ENCODE assay signal across 14 cellular contexts in the genomic region with DNA sequence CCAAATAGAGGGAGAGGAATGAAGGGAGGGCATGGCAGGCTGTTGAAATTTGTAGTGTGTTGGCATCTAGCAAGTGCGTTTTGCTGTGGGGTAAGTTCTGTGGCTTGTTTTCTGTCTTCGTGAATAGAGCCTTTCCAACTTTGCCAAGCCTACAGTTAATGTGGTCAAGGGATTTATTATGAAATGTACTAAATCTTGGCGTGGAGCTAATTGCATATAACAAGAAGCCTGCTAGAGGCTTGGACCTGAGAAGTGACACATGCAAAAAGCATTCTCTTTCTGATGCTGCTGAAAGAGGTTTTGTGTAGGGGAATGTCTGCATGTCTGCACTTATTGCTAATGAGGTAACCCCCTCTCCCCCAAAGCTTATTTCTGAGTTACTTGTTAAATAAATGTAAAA.
A peak's percentile ranks its signal among the peaks of the same experiment; 100 is the strongest.
DNase-seq lines count a peak whose midpoint lies in the region; TF ChIP-seq lines count a peak whose summit lies in the region.
"Had no signal": no experiment of that assay in that cellular context is flagged by ENCODE, and none has a peak within 500 bp of the region (broad histone marks: within the 10 kb centered on the region; RNA-seq: fewer than 3 reads in every experiment).

No MANE protein-coding gene starts in this region.

- no peaks in the 10 kb centered on the region for H3F3A ChIP-seq in MM.1S (ENCODE audit: insufficient read depth, low read length)

- no peaks in the 10 kb centered on the region for H4K20me1 ChIP-seq in MM.1S (ENCODE audit: insufficient read depth, low read length)

- no peaks in the 10 kb centered on the region for H3K79me2 ChIP-seq in MM.1S (ENCODE audit: low read length)

- H3K4me3 ChIP-seq in astrocyte of the cerebellum (ENCODE audit: low read depth, low read length) = no peak overlapping the region
- no peak overlapping the region for H3K4me3 ChIP-seq in fibroblast of pulmonary artery (replicated peaks; ENCODE audit: low read depth, low read length)
- no peak overlapping the region for H3K4me3 ChIP-seq in MM.1S (ENCODE audit: low read length)
- H3K4me3 ChIP-seq: SJSA1 had no signal

- H3K4me2 ChIP-seq in MM.1S (ENCODE audit: low read depth, low read length) = no peak overlapping the region

- H3K27ac ChIP-seq in MM.1S (ENCODE audit: low read length) = no peak overlapping the region
- H3K27ac ChIP-seq: C4-2B, SJSA1 had no signal

- H3K9me2 ChIP-seq in MM.1S (replicated peaks; ENCODE audit: insufficient read depth, low read length) = no peaks in the 10 kb centered on the region

- no peaks in the 10 kb centered on the region for H3K4me1 ChIP-seq in MM.1S (ENCODE audit: low read length)
- H3K4me1 ChIP-seq: SJSA1 had no signal

- DNase-seq in GM04504 (ENCODE audit: low read depth) (peak; percentile 49), astrocyte of the cerebellum (ENCODE audit: low read depth) (peak; percentile 96), fibroblast of pulmonary artery (ENCODE audit: low read depth) (peak; percentile 54), renal cortical epithelial cell (ENCODE audit: low read depth) (peak; percentile 75), MM.1S (no peak), NK-92 (lab: John Stamatoyannopoulos, UW; ENCODE audit: unreplicated experiment) (no peak), AG08396 (ENCODE audit: low spot score) (no peak), NCI-H187 treated with DMSO at 0.1 percent for 48 hours (lab: John Stamatoyannopoulos, UW) (no peak)
- DNase-seq: foreskin fibroblast; NCI-H2107; stimulated activated CD4-positive, alpha-beta T cell treated with anti-CD3 and anti-CD28 coated beads, Interleukin-4, amount 100 ng/mL, for 24 hours; stimulated activated naive B cell treated with anti-CD40 and anti-IgM and Interleukin-4, amounts not matched to agents 10 μg/mL and 1 μg/mL and 100 μg/mL, for 72 hours had no signal

- H3K36me3 ChIP-seq in MM.1S (replicated peaks; ENCODE audit: insufficient read depth, low read length) = no peaks in the 10 kb centered on the region
- H3K36me3 ChIP-seq: SJSA1 had no signal

- H3K9me3 ChIP-seq in MM.1S (replicated peaks; ENCODE audit: insufficient read depth, low read length) = no peaks in the 10 kb centered on the region
- H3K9me3 ChIP-seq: SJSA1 had no signal

- TF ChIP-seq CTCF in astrocyte of the cerebellum (IDR thresholded peaks at IDR 0.05; ENCODE audit: low read depth, low read length, missing control alignments) (no peak), fibroblast of pulmonary artery (IDR thresholded peaks at IDR 0.05; ENCODE audit: low read length, missing control alignments) (no peak), MM.1S (IDR thresholded peaks at IDR 0.05; ENCODE audit: low read length) (no peak)

- H3K9ac ChIP-seq in MM.1S (ENCODE audit: low read length) = no peak overlapping the region

- no peak overlapping the region for H2AFZ ChIP-seq in MM.1S (ENCODE audit: low read length)

- no peaks in the 10 kb centered on the region for H3K27me3 ChIP-seq in MM.1S (replicated peaks; ENCODE audit: insufficient read depth, low read length)
- H3K27me3 ChIP-seq: SJSA1 had no signal

- in situ Hi-C loops in astrocyte of the cerebellum (cut with HindIII; ENCODE audit: low sequenced_read_pairs) = no loop called here

Comparison
In these comparisons a context has a peak if more than half of its experiments do, and no peak if none do; other contexts are left out.
1. DNase-seq: peak in GM04504 (single experiment), astrocyte of the cerebellum (single experiment), fibroblast of pulmonary artery (single experiment) and renal cortical epithelial cell (single experiment); none in MM.1S (single experiment), NK-92 (single experiment), AG08396 (single experiment) and NCI-H187 treated with DMSO at 0.1 percent for 48 hours (single experiment).